In genomic region chr7:130595986-130596385, GRCh38 we compare ENCODE assay signal across 27 cellular contexts.
DNase-seq lines count a peak whose midpoint lies in the region; ATAC-seq, FAIRE-seq and TF ChIP-seq lines count a peak whose summit lies in the region.
"Had no signal": no experiment of that assay in that cellular context is flagged by ENCODE, and none has a peak within 500 bp of the region (broad histone marks: within the 10 kb centered on the region; RNA-seq: fewer than 3 reads in every experiment).

No MANE protein-coding gene starts in this region.

- H3K27ac Mint-ChIP-seq in endothelial cell (ENCODE audit: unreplicated experiment): no peak overlapping the region
- H3K27ac Mint-ChIP-seq: activated CD4-positive, alpha-beta memory T cell treated with anti-CD3 and anti-CD28 coated beads, Interleukin-2, amount 10 ng/mL, durations not matched to agents 7 days and 5 days; mesothelial cell of epicardium; natural killer cell treated with Interleukin-12 subunit alpha and Interleukin-12 subunit beta and Interleukin-15 and Interleukin-18, amount 100 ng/mL, for 72 hours had no signal

- H3K4me3 Mint-ChIP-seq in endothelial cell (ENCODE audit: unreplicated experiment): no peak overlapping the region
- H3K4me3 Mint-ChIP-seq: activated CD4-positive, alpha-beta memory T cell treated with anti-CD3 and anti-CD28 coated beads, Interleukin-2, amount 10 ng/mL, durations not matched to agents 7 days and 5 days; central memory CD8-positive, alpha-beta T cell; mesothelial cell of epicardium; natural killer cell treated with Interleukin-12 subunit alpha and Interleukin-12 subunit beta and Interleukin-15 and Interleukin-18, amount 100 ng/mL, for 72 hours had no signal

- 82 to 88% (median 87%) methylated on average over 4 of the region's 4 CpGs for WGBS in heart left ventricle, 4 donors

- DNase-seq in heart left ventricle (peak in 3 of 5 donors; percentile 49 to 70 (median 54)), Right ventricle myocardium inferior (ENCODE audit: missing footprints) (no peak), RPMI7951 (ENCODE audit: low read depth) (peak; percentile 20), fibroblast of pulmonary artery (ENCODE audit: low read depth) (peak; percentile 3), skeletal muscle cell (ENCODE audit: low read depth) (peak; percentile 9), foreskin melanocyte (no peak), endothelial cell (ENCODE audit: low spot score) (no peak), D721Med (ENCODE audit: insufficient read length, low spot score) (no peak)
- DNase-seq: activated CD4-positive, alpha-beta memory T cell treated with anti-CD3 and anti-CD28 coated beads, Interleukin-2, amount 10 ng/mL, durations not matched to agents 7 days and 5 days; activated effector memory CD4-positive, alpha-beta T cell treated with anti-CD3 and anti-CD28 coated beads, Interleukin-2, amount 50 U/mL, for 16 hours; C1 segment of cervical spinal cord; Calu3; dorsolateral prefrontal cortex; HCEC 1CT; NCI-H1694 treated with DMSO at 0.1 percent for 48 hours; NCI-H2227 treated with DMSO at 0.1 percent for 48 hours; NCI-H748 treated with DMSO at 0.1 percent for 48 hours; SHP77 treated with DMSO at 0.1 percent for 48 hours; sigmoid colon; substantia nigra had no signal

- H3K9me3 Mint-ChIP-seq in endothelial cell (ENCODE audit: unreplicated experiment): no peaks in the 10 kb centered on the region
- H3K9me3 Mint-ChIP-seq: activated CD4-positive, alpha-beta memory T cell treated with anti-CD3 and anti-CD28 coated beads, Interleukin-2, amount 10 ng/mL, durations not matched to agents 7 days and 5 days; central memory CD8-positive, alpha-beta T cell; natural killer cell treated with Interleukin-12 subunit alpha and Interleukin-12 subunit beta and Interleukin-15 and Interleukin-18, amount 100 ng/mL, for 72 hours had no signal

- no peak for TF ChIP-seq CTCF in heart left ventricle (IDR thresholded peaks at IDR 0.05)
- no peak for TF ChIP-seq CTCF in fibroblast of pulmonary artery (IDR thresholded peaks at IDR 0.05; ENCODE audit: low read length, missing control alignments)
- TF ChIP-seq CTCF in endothelial cell (IDR thresholded peaks at IDR 0.05; ENCODE audit: unreplicated experiment): no peak
- no peak for TF ChIP-seq CTCF in D721Med (IDR thresholded peaks at IDR 0.05; ENCODE audit: insufficient read depth, missing control alignments)

- H3K36me3 ChIP-seq in heart left ventricle: no peaks in the 10 kb centered on the region
- H3K36me3 ChIP-seq: sigmoid colon had no signal

- no peak for FAIRE-seq in D721Med (lab: Jason Lieb, UNC)
- FAIRE-seq: frontal cortex, GM18507 had no signal

- H3K4me1 Mint-ChIP-seq in endothelial cell (ENCODE audit: unreplicated experiment): no peaks in the 10 kb centered on the region
- H3K4me1 Mint-ChIP-seq: activated CD4-positive, alpha-beta memory T cell treated with anti-CD3 and anti-CD28 coated beads, Interleukin-2, amount 10 ng/mL, durations not matched to agents 7 days and 5 days; central memory CD8-positive, alpha-beta T cell; mesothelial cell of epicardium had no signal

- peaks cover 0 to 11% (median 0%) of the 10 kb centered on the region in 12 donors for H3K4me1 ChIP-seq in heart left ventricle
- H3K4me1 ChIP-seq: parathyroid adenoma, sigmoid colon had no signal

- intact Hi-C loops in heart left ventricle (cut with DNase I) (no loop called here), Right ventricle myocardium inferior (cut with DNase I) (no loop called here)

- H3K36me3 Mint-ChIP-seq in endothelial cell (ENCODE audit: low read depth, unreplicated experiment): peaks cover 11% of the 10 kb centered on the region
- H3K36me3 Mint-ChIP-seq: natural killer cell treated with Interleukin-12 subunit alpha and Interleukin-12 subunit beta and Interleukin-15 and Interleukin-18, amount 100 ng/mL, for 72 hours had no signal

- peak overlapping the region in 5 of 12 donors; percentile 13 to 58 (median 42) for H3K27ac ChIP-seq in heart left ventricle
- H3K27ac ChIP-seq: dorsolateral prefrontal cortex, parathyroid adenoma, sigmoid colon had no signal

- H3K9me3 ChIP-seq in heart left ventricle: no peaks in the 10 kb centered on the region
- H3K9me3 ChIP-seq: sigmoid colon had no signal

- TF ChIP-seq POLR2A in heart left ventricle (IDR thresholded peaks at IDR 0.05): no peak

- H3K27me3 Mint-ChIP-seq in endothelial cell (ENCODE audit: unreplicated experiment): peaks cover 2% of the 10 kb centered on the region
- H3K27me3 Mint-ChIP-seq: activated CD4-positive, alpha-beta memory T cell treated with anti-CD3 and anti-CD28 coated beads, Interleukin-2, amount 10 ng/mL, durations not matched to agents 7 days and 5 days; central memory CD8-positive, alpha-beta T cell; natural killer cell treated with Interleukin-12 subunit alpha and Interleukin-12 subunit beta and Interleukin-15 and Interleukin-18, amount 100 ng/mL, for 72 hours had no signal

- H3K4me3 ChIP-seq in heart left ventricle: no peak overlapping the region
- H3K4me3 ChIP-seq in fibroblast of pulmonary artery (replicated peaks; ENCODE audit: low read depth, low read length): no peak overlapping the region
- no peak overlapping the region for H3K4me3 ChIP-seq in skeletal muscle cell (ENCODE audit: low read depth, low read length)
- H3K4me3 ChIP-seq: dorsolateral prefrontal cortex, sigmoid colon had no signal

- ATAC-seq in heart left ventricle (no peak), Right ventricle myocardium inferior (no peak)
- ATAC-seq: activated CD4-positive, CD25-positive, alpha-beta regulatory T cell treated with anti-CD3 and anti-CD28 coated beads, Interleukin-2, amount 50 U/mL, for 24 hours had no signal

- H3K27me3 ChIP-seq in heart left ventricle: no peaks in the 10 kb centered on the region
- H3K27me3 ChIP-seq: dorsolateral prefrontal cortex, sigmoid colon had no signal

Comparison
In these comparisons a context has a peak if more than half of its experiments do, and no peak if none do; other contexts are left out.
1. DNase-seq: peak in heart left ventricle (3 of 5), RPMI7951 (single experiment), fibroblast of pulmonary artery (single experiment) and skeletal muscle cell (single experiment); none in Right ventricle myocardium inferior (single experiment), foreskin melanocyte (single experiment), endothelial cell (single experiment) and D721Med (single experiment).